14 cellular contexts compared by ENCODE assay signal in genomic region chr17:67615736-67616135, GRCh38.
A peak's percentile ranks its signal among the peaks of the same experiment; 100 is the strongest.
DNase-seq lines count a peak whose midpoint lies in the region; ATAC-seq lines count a peak whose summit lies in the region.
"Had no signal": no experiment of that assay in that cellular context is flagged by ENCODE, and none has a peak within 500 bp of the region (broad histone marks: within the 10 kb centered on the region; RNA-seq: fewer than 3 reads in every experiment).

No MANE protein-coding gene starts in this region.

- H3K36me3 Mint-ChIP-seq in activated naive CD4-positive, alpha-beta T cell treated with anti-CD3 and anti-CD28 coated beads, Interleukin-2, amount 50 U/mL, for 24 hours: peaks cover 1% of the 10 kb centered on the region
- H3K36me3 Mint-ChIP-seq in central memory CD8-positive, alpha-beta T cell (ENCODE audit: insufficient read depth): peaks cover 14% of the 10 kb centered on the region
- peaks cover 28% of the 10 kb centered on the region for H3K36me3 Mint-ChIP-seq in T-cell
- H3K36me3 Mint-ChIP-seq in stimulated activated naive B cell treated with anti-CD40 and anti-IgM and Interleukin-4, amounts not matched to agents 10 μg/mL and 1 μg/mL and 100 μg/mL, for 72 hours: no peaks in the 10 kb centered on the region

- no peak for DNase-seq in activated naive CD4-positive, alpha-beta T cell treated with anti-CD3 and anti-CD28 coated beads, Interleukin-2, amount 50 U/mL, for 16 hours
- DNase-seq in central memory CD8-positive, alpha-beta T cell (ENCODE audit: low spot score in 2 of 2): no peak
- peak; percentile 56 for DNase-seq in medulla oblongata (ENCODE audit: extremely low spot score)
- no peak for DNase-seq in NCI-H526 treated with DMSO at 0.1 percent for 48 hours (lab: John Stamatoyannopoulos, UW)
- DNase-seq in DMS 273 (lab: John Stamatoyannopoulos, UW; ENCODE audit: unreplicated experiment): no peak
- no peak for DNase-seq in T-cell
- DNase-seq in stimulated activated naive B cell treated with anti-CD40 and anti-IgM and Interleukin-4, amounts not matched to agents 10 μg/mL and 1 μg/mL and 100 μg/mL, for 72 hours: no peak
- DNase-seq: HCEC 1CT, NCI-H1417 treated with DMSO at 0.1 percent for 48 hours, NCI-H2081, NCI-H226, NCI-H526 had no signal

- H3K4me1 Mint-ChIP-seq in activated naive CD4-positive, alpha-beta T cell treated with anti-CD3 and anti-CD28 coated beads, Interleukin-2, amount 50 U/mL, for 24 hours: peaks cover 15% of the 10 kb centered on the region
- H3K4me1 Mint-ChIP-seq in central memory CD8-positive, alpha-beta T cell: peaks cover 40% of the 10 kb centered on the region
- H3K4me1 Mint-ChIP-seq in T-cell: peaks cover 16 to 32% (median 18%) of the 10 kb centered on the region in 3 donors
- no peaks in the 10 kb centered on the region for H3K4me1 Mint-ChIP-seq in stimulated activated naive B cell treated with anti-CD40 and anti-IgM and Interleukin-4, amounts not matched to agents 10 μg/mL and 1 μg/mL and 100 μg/mL, for 72 hours

- no peak overlapping the region for H3K4me3 Mint-ChIP-seq in activated naive CD4-positive, alpha-beta T cell treated with anti-CD3 and anti-CD28 coated beads, Interleukin-2, amount 50 U/mL, for 24 hours
- no peak overlapping the region for H3K4me3 Mint-ChIP-seq in central memory CD8-positive, alpha-beta T cell
- no peak overlapping the region for H3K4me3 Mint-ChIP-seq in T-cell
- H3K4me3 Mint-ChIP-seq in stimulated activated naive B cell treated with anti-CD40 and anti-IgM and Interleukin-4, amounts not matched to agents 10 μg/mL and 1 μg/mL and 100 μg/mL, for 72 hours: no peak overlapping the region
- H3K4me3 Mint-ChIP-seq: IgD-negative memory B cell had no signal

- H3K27ac Mint-ChIP-seq in activated naive CD4-positive, alpha-beta T cell treated with anti-CD3 and anti-CD28 coated beads, Interleukin-2, amount 50 U/mL, for 24 hours: peak overlapping the region; percentile 12
- H3K27ac Mint-ChIP-seq in central memory CD8-positive, alpha-beta T cell (ENCODE audit: low read depth): peak overlapping the region; percentile 8
- H3K27ac Mint-ChIP-seq in T-cell: no peak overlapping the region
- H3K27ac Mint-ChIP-seq in stimulated activated naive B cell treated with anti-CD40 and anti-IgM and Interleukin-4, amounts not matched to agents 10 μg/mL and 1 μg/mL and 100 μg/mL, for 72 hours: no peak overlapping the region

- CTCF ChIA-PET in T-cell (lab: Charles Lee): no interaction called here

- no peaks in the 10 kb centered on the region for H3K27me3 Mint-ChIP-seq in activated naive CD4-positive, alpha-beta T cell treated with anti-CD3 and anti-CD28 coated beads, Interleukin-2, amount 50 U/mL, for 24 hours
- H3K27me3 Mint-ChIP-seq in central memory CD8-positive, alpha-beta T cell: no peaks in the 10 kb centered on the region
- no peaks in the 10 kb centered on the region for H3K27me3 Mint-ChIP-seq in T-cell
- no peaks in the 10 kb centered on the region for H3K27me3 Mint-ChIP-seq in stimulated activated naive B cell treated with anti-CD40 and anti-IgM and Interleukin-4, amounts not matched to agents 10 μg/mL and 1 μg/mL and 100 μg/mL, for 72 hours
- H3K27me3 Mint-ChIP-seq: IgD-negative memory B cell had no signal

- ATAC-seq in central memory CD8-positive, alpha-beta T cell (replicated peaks; ENCODE audit: extremely low read depth, poor library complexity, severe bottlenecking): no peak
- ATAC-seq in T-cell (replicated peaks in 1 of 4): no peak
- ATAC-seq in stimulated activated naive B cell treated with anti-CD40 and anti-IgM and Interleukin-4, amounts not matched to agents 10 μg/mL and 1 μg/mL and 100 μg/mL, for 72 hours (replicated peaks): no peak

- POLR2A ChIA-PET in T-cell (lab: Charles Lee): no interaction called here

- H3K9me3 Mint-ChIP-seq in activated naive CD4-positive, alpha-beta T cell treated with anti-CD3 and anti-CD28 coated beads, Interleukin-2, amount 50 U/mL, for 24 hours: no peaks in the 10 kb centered on the region
- no peaks in the 10 kb centered on the region for H3K9me3 Mint-ChIP-seq in central memory CD8-positive, alpha-beta T cell
- no peaks in the 10 kb centered on the region for H3K9me3 Mint-ChIP-seq in T-cell
- H3K9me3 Mint-ChIP-seq in stimulated activated naive B cell treated with anti-CD40 and anti-IgM and Interleukin-4, amounts not matched to agents 10 μg/mL and 1 μg/mL and 100 μg/mL, for 72 hours: no peaks in the 10 kb centered on the region
- H3K9me3 Mint-ChIP-seq: IgD-negative memory B cell had no signal

Comparison
In these comparisons a context has a peak if more than half of its experiments do, and no peak if none do; other contexts are left out.
1. H3K27ac Mint-ChIP-seq: peak in activated naive CD4-positive, alpha-beta T cell treated with anti-CD3 and anti-CD28 coated beads, Interleukin-2, amount 50 U/mL, for 24 hours (single experiment) and central memory CD8-positive, alpha-beta T cell (single experiment); none in T-cell (0 of 2) and stimulated activated naive B cell treated with anti-CD40 and anti-IgM and Interleukin-4, amounts not matched to agents 10 μg/mL and 1 μg/mL and 100 μg/mL, for 72 hours (single experiment).